In the genomic region with DNA sequence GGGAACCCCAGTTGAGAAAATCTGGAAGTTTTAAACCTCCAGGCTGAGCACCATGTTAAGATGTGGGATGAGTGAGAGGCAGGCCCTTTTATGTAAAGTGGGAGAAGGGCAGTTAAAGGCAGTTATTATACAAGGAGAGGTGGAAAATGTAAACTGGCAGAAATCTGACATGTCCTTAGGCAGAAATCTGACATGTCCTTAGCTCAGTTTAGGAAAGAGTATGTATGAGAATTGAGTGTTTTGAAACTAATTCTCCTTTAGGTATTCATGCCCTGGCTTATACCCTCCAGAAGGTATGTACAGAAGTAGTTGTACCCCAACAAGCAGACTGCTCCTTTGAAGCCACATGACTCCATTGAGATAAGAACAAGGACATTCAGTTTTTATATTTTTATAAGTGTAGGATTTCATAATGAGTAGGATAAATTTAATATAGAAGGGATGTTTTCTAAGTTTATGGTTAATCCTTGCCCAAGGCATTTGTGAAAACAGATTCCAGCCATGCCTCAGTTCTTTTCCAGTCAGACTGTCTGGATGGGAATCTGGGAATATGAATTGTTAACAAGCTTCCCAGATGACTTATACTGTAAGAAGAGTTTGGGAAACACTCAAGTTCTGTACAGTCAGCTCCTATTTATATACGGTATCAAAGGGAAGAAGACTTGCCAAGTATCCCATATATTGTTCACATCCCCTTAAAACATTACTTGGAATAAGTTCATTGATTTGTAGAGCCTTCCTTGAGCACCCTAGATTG, we compare ENCODE assay signal across 19 cellular contexts.
DNase-seq lines count a peak whose midpoint lies in the region; ATAC-seq and TF ChIP-seq lines count a peak whose summit lies in the region.
"Had no signal": no experiment of that assay in that cellular context is flagged by ENCODE, and none has a peak within 500 bp of the region (broad histone marks: within the 10 kb centered on the region; RNA-seq: fewer than 3 reads in every experiment).

No MANE protein-coding gene starts in this region.

- peaks cover 23 to 30% of the 10 kb centered on the region in 2 donors for H3K4me1 ChIP-seq in gastrocnemius medialis
- H3K4me1 ChIP-seq: Caco-2 had no signal

- POLR2A ChIA-PET in RWPE1 (lab: Yijun Ruan, JAX; ENCODE audit: low non-redundant PET) = interaction anchor here (1.4 kb wide), 1 partner anchor 124 kb away, joined by 3 read pairs; no protein-coding TSS in a partner anchor

- H3K4me3 ChIP-seq in fibroblast of mammary gland (ENCODE audit: control insufficient read depth, low read depth, low read length) = no peak overlapping the region
- H3K4me3 ChIP-seq in gastrocnemius medialis = no peak overlapping the region
- H3K4me3 ChIP-seq in WERI-Rb-1 (ENCODE audit: low read depth, low read length) = no peak overlapping the region
- H3K4me3 ChIP-seq: tibial nerve had no signal

- no peak for TF ChIP-seq POLR2A in gastrocnemius medialis (IDR thresholded peaks at IDR 0.05)

- no peaks in the 10 kb centered on the region for H3K27me3 Mint-ChIP-seq in activated CD4-positive, alpha-beta T cell treated with anti-CD3 and anti-CD28 coated beads, Interleukin-2, amount 10 ng/mL, durations not matched to agents 24 days and 14 days
- no peaks in the 10 kb centered on the region for H3K27me3 Mint-ChIP-seq in glutamatergic neuron (ENCODE audit: unreplicated experiment)

- no peaks in the 10 kb centered on the region for H3K27me3 ChIP-seq in gastrocnemius medialis
- no peaks in the 10 kb centered on the region for H3K27me3 ChIP-seq in WERI-Rb-1 (ENCODE audit: insufficient read depth, low read depth, severe bottlenecking)
- H3K27me3 ChIP-seq: tibial nerve had no signal

- CTCF ChIA-PET in RWPE1 (lab: Yijun Ruan, JAX) = interaction anchor here (0.5 to 0.7 kb wide), 2 partner anchors 563 to 693 kb away, joined by 3 read pairs; no protein-coding TSS in a partner anchor

- ATAC-seq in gastrocnemius medialis (no peak), GM21526 (IDR thresholded peaks at IDR 0.05; ENCODE audit: low FRiP score, unreplicated experiment) (no peak)
- ATAC-seq: left lobe of liver had no signal

- intact Hi-C loops in activated CD4-positive, alpha-beta T cell treated with anti-CD3 and anti-CD28 coated beads, Interleukin-2, amount 10 ng/mL, durations not matched to agents 24 days and 14 days (cut with micrococcal nuclease) = no loop called here
- intact Hi-C loops in gastrocnemius medialis (cut with DNase I; ENCODE audit: low total_unique reads) = no loop called here

- H3K9me3 Mint-ChIP-seq in activated CD4-positive, alpha-beta T cell treated with anti-CD3 and anti-CD28 coated beads, Interleukin-2, amount 10 ng/mL, durations not matched to agents 24 days and 14 days = no peaks in the 10 kb centered on the region
- H3K9me3 Mint-ChIP-seq in glutamatergic neuron (ENCODE audit: unreplicated experiment) = peaks cover 1% of the 10 kb centered on the region

- TF ChIP-seq CTCF in RWPE1 (conservative IDR thresholded peaks at IDR 0.05; ENCODE audit: low read depth) (no peak), fibroblast of mammary gland (conservative IDR thresholded peaks at IDR 0.05; ENCODE audit: control insufficient read depth, insufficient read depth, low read depth, low read length) (no peak), gastrocnemius medialis (IDR thresholded peaks at IDR 0.05 in 4 of 5, conservative IDR thresholded peaks at IDR 0.05 in 1 of 5) (no peak), WERI-Rb-1 (IDR thresholded peaks at IDR 0.05; ENCODE audit: low read depth, low read length) (no peak), glutamatergic neuron (IDR thresholded peaks at IDR 0.05; ENCODE audit: partially characterized antibody, unreplicated experiment) (no peak)

- H3K36me3 Mint-ChIP-seq in activated CD4-positive, alpha-beta T cell treated with anti-CD3 and anti-CD28 coated beads, Interleukin-2, amount 10 ng/mL, durations not matched to agents 24 days and 14 days (ENCODE audit: low read depth) = peaks cover 23% of the 10 kb centered on the region
- no peaks in the 10 kb centered on the region for H3K36me3 Mint-ChIP-seq in glutamatergic neuron (ENCODE audit: unreplicated experiment)

- no peak for DNase-seq in activated CD4-positive, alpha-beta T cell treated with anti-CD3 and anti-CD28 coated beads, Interleukin-2, amount 10 ng/mL, durations not matched to agents 24 days and 14 days
- DNase-seq in activated CD4-positive, alpha-beta T cell treated with anti-CD3 and anti-CD28 coated beads for 48 hours = no peak
- no peak for DNase-seq in RWPE1 (ENCODE audit: low spot score)
- peak; percentile 43 for DNase-seq in fibroblast of mammary gland (ENCODE audit: low read depth)
- no peak for DNase-seq in gastrocnemius medialis
- no peak for DNase-seq in WERI-Rb-1
- no peak for DNase-seq in glutamatergic neuron
- DNase-seq: activated naive CD4-positive, alpha-beta T cell; Caco-2; effector CD8-positive, alpha-beta T cell; foreskin melanocyte; NCI-H1105; NCI-H82 had no signal

- peak overlapping the region; percentile 63 for H3K27ac ChIP-seq in RWPE1
- H3K27ac ChIP-seq in gastrocnemius medialis = peak overlapping the region; percentile 78 to 91 (median 84)
- no peak overlapping the region for H3K27ac ChIP-seq in WERI-Rb-1
- H3K27ac ChIP-seq: KMS-11, parathyroid adenoma, tibial nerve, VCaP had no signal

- H3K4me3 Mint-ChIP-seq in activated CD4-positive, alpha-beta T cell treated with anti-CD3 and anti-CD28 coated beads, Interleukin-2, amount 10 ng/mL, durations not matched to agents 24 days and 14 days = no peak overlapping the region
- H3K4me3 Mint-ChIP-seq in glutamatergic neuron (ENCODE audit: unreplicated experiment) = no peak overlapping the region

- peaks cover 4% of the 10 kb centered on the region for H3K4me1 Mint-ChIP-seq in activated CD4-positive, alpha-beta T cell treated with anti-CD3 and anti-CD28 coated beads, Interleukin-2, amount 10 ng/mL, durations not matched to agents 24 days and 14 days
- no peaks in the 10 kb centered on the region for H3K4me1 Mint-ChIP-seq in glutamatergic neuron (ENCODE audit: low read depth, unreplicated experiment)

- peak overlapping the region; percentile 4 for H3K27ac Mint-ChIP-seq in activated CD4-positive, alpha-beta T cell treated with anti-CD3 and anti-CD28 coated beads, Interleukin-2, amount 10 ng/mL, durations not matched to agents 24 days and 14 days
- H3K27ac Mint-ChIP-seq in glutamatergic neuron (ENCODE audit: unreplicated experiment) = no peak overlapping the region

- in situ Hi-C loops in gastrocnemius medialis (cut with MboI; ENCODE audit: low sequenced_read_pairs in 4 of 4) = no loop called here

- no peaks in the 10 kb centered on the region for H3K9me3 ChIP-seq in gastrocnemius medialis
- no peaks in the 10 kb centered on the region for H3K9me3 ChIP-seq in WERI-Rb-1 (ENCODE audit: severe bottlenecking)
- H3K9me3 ChIP-seq: Caco-2, tibial nerve had no signal

- H3K36me3 ChIP-seq in gastrocnemius medialis (peaks cover 0 to 2% of the 10 kb centered on the region in 2 donors), WERI-Rb-1 (peaks cover 40% of the 10 kb centered on the region)
